Comparison of ENCODE assay signal across 24 cellular contexts in genomic region chr3:142165194-142165593, GRCh38. TPM values are rescaled to one million over a fixed set of nuclear protein-coding genes. Genes with fewer than 3 reads are reported as not detected.
DNase-seq lines count a peak whose midpoint lies in the region; ATAC-seq and TF ChIP-seq lines count a peak whose summit lies in the region.
"Had no signal": no experiment of that assay in that cellular context is flagged by ENCODE, and none has a peak within 500 bp of the region (broad histone marks: within the 10 kb centered on the region; RNA-seq: fewer than 3 reads in every experiment).

No MANE protein-coding gene starts in this region.

- no peaks in the 10 kb centered on the region for H3K27me3 Mint-ChIP-seq in MCF 10A (ENCODE audit: insufficient read depth, unreplicated experiment)
- H3K27me3 Mint-ChIP-seq: CD4-positive, alpha-beta memory T cell had no signal

- H3K9me2 ChIP-seq in OCI-LY7 (ENCODE audit: insufficient read depth, low read length): no peaks in the 10 kb centered on the region

- H2AFZ ChIP-seq in OCI-LY7 (ENCODE audit: low read length): no peak overlapping the region
- H2AFZ ChIP-seq: GM23248 had no signal

- H3K27ac ChIP-seq in breast epithelium (no peak overlapping the region), OCI-LY7 (ENCODE audit: low read depth, low read length, poor library complexity, severe bottlenecking) (no peak overlapping the region)
- H3K27ac ChIP-seq: body of pancreas, GM23248, ovary had no signal

- no peak overlapping the region for H3K27ac Mint-ChIP-seq in MCF 10A (ENCODE audit: low read depth, unreplicated experiment)
- H3K27ac Mint-ChIP-seq: activated T-helper 1 cell treated with anti-CD3 and anti-CD28 coated beads, Interleukin-12 subunit alpha, Interleukin-12 subunit beta, Interleukin-2, Interleukin-4 antibody, amounts not matched to agents 30 ng/mL and 10 ng/mL and 1 ng/mL, durations not matched to agents 14 hours and 24 hours and 36 hours; nephron had no signal

- no peaks in the 10 kb centered on the region for H3K27me3 ChIP-seq in breast epithelium
- H3K27me3 ChIP-seq: body of pancreas, ovary had no signal

- BruUV-seq in MCF 10A (replicated peaks; lab: Mats Ljungman, UMichigan) (TSS peak; percentile 26), OCI-LY7 (replicated peaks; lab: Mats Ljungman, UMichigan) (TSS peak; percentile 39)

- no peak overlapping the region for H3K4me2 ChIP-seq in OCI-LY7 (ENCODE audit: low read length)

- no peak for DNase-seq in MCF 10A (ENCODE audit: unreplicated experiment)
- no peak for DNase-seq in breast epithelium (ENCODE audit: low spot score in 2 of 2)
- no peak for DNase-seq in OCI-LY7 (ENCODE audit: low spot score)
- peak; percentile 28 for DNase-seq in dermis blood vessel endothelial cell
- no peak for DNase-seq in activated T-cell treated with anti-CD3 and anti-CD28 coated beads for 4 hours
- no peak for DNase-seq in Right ventricle myocardium superior
- no peak for DNase-seq in CD1c-positive myeloid dendritic cell (ENCODE audit: extremely low spot score)
- DNase-seq: activated CD4-positive, alpha-beta T cell treated with anti-CD3 and anti-CD28 coated beads, Interleukin-2, amount 50 U/mL, for 48 hours; activated naive CD4-positive, alpha-beta T cell treated with Interleukin-2 at 50 U/mL for 16 hours; body of pancreas; CD4-positive, alpha-beta memory T cell; cerebellar nuclear complex; GM23248; hypothalamus; MM.1S; NCI-H146; ovary; small intestine; stimulated activated naive CD4-positive, alpha-beta T cell treated with Interleukin-2 at 50 U/mL for 16 hours; T-helper 2 cell had no signal

- H3K79me2 ChIP-seq in OCI-LY7 (ENCODE audit: insufficient read depth, low read depth, low read length): no peaks in the 10 kb centered on the region

- H3K4me1 ChIP-seq in breast epithelium (no peaks in the 10 kb centered on the region), OCI-LY7 (ENCODE audit: insufficient read depth, low read length, poor library complexity, severe bottlenecking) (no peaks in the 10 kb centered on the region)
- H3K4me1 ChIP-seq: body of pancreas had no signal

- TF ChIP-seq CTCF in MCF 10A (IDR thresholded peaks at IDR 0.05; ENCODE audit: unreplicated experiment): no peak
- no peak for TF ChIP-seq CTCF in breast epithelium (IDR thresholded peaks at IDR 0.05)
- no peak for TF ChIP-seq CTCF in OCI-LY7 (conservative IDR thresholded peaks at IDR 0.05; ENCODE audit: low read length)

- ATAC-seq in Right ventricle myocardium superior (ENCODE audit: poor library complexity) (no peak), GM18870 (IDR thresholded peaks at IDR 0.05; ENCODE audit: unreplicated experiment) (no peak)
- ATAC-seq: activated CD4-positive, CD25-positive, alpha-beta regulatory T cell treated with anti-CD3 and anti-CD28 coated beads, Interleukin-2, amount 50 U/mL, for 24 hours; body of pancreas had no signal

- no peak overlapping the region for H3K4me3 Mint-ChIP-seq in MCF 10A (ENCODE audit: unreplicated experiment)
- H3K4me3 Mint-ChIP-seq: activated T-helper 1 cell treated with anti-CD3 and anti-CD28 coated beads, Interleukin-12 subunit alpha, Interleukin-12 subunit beta, Interleukin-2, Interleukin-4 antibody, amounts not matched to agents 30 ng/mL and 10 ng/mL and 1 ng/mL, durations not matched to agents 14 hours and 24 hours and 36 hours; CD4-positive, alpha-beta memory T cell; nephron had no signal

- H3K9me3 ChIP-seq in breast epithelium: no peaks in the 10 kb centered on the region
- H3K9me3 ChIP-seq in OCI-LY7 (ENCODE audit: low read length): no peaks in the 10 kb centered on the region
- H3K9me3 ChIP-seq: body of pancreas, ovary had no signal

- intact Hi-C loops in MCF 10A (cut with micrococcal nuclease) (no loop called here), breast epithelium (cut with DNase I; ENCODE audit: low total_unique reads) (loop anchor here (2.0 kb wide), 1 partner anchor 16 kb away; no protein-coding TSS in a partner anchor), OCI-LY7 (cut with micrococcal nuclease; ENCODE audit: unreplicated experiment) (no loop called here), Right ventricle myocardium superior (cut with DNase I) (no loop called here)

- H3K9me3 Mint-ChIP-seq in MCF 10A (ENCODE audit: unreplicated experiment): no peaks in the 10 kb centered on the region
- H3K9me3 Mint-ChIP-seq: activated T-helper 1 cell treated with anti-CD3 and anti-CD28 coated beads, Interleukin-12 subunit alpha, Interleukin-12 subunit beta, Interleukin-2, Interleukin-4 antibody, amounts not matched to agents 30 ng/mL and 10 ng/mL and 1 ng/mL, durations not matched to agents 14 hours and 24 hours and 36 hours; CD4-positive, alpha-beta memory T cell; nephron had no signal

- H3K36me3 ChIP-seq in breast epithelium: no peaks in the 10 kb centered on the region
- H3K36me3 ChIP-seq in OCI-LY7 (ENCODE audit: insufficient read depth, low read length): peaks cover 15% of the 10 kb centered on the region; the same call in 1 of the 2 replicates
- H3K36me3 ChIP-seq: ovary had no signal

- POLR2A ChIA-PET in MCF 10A (lab: Yijun Ruan, JAX): interaction anchor here (1.5 to 2.7 kb wide), 4 partner anchors 9 to 18 kb away, joined by 3 to 9 read pairs (median 7); partner anchors contain the start of gene TFDP2
- POLR2A ChIA-PET in OCI-LY7 (lab: Charles Lee): interaction anchor here (0.6 to 1.5 kb wide), 9 partner anchors 9 to 77 kb away, joined by 3 to 4 read pairs (median 3); partner anchors contain the start of gene TFDP2

- no peak for TF ChIP-seq POLR2A in breast epithelium (IDR thresholded peaks at IDR 0.05)

- peaks cover 85% of the 10 kb centered on the region for H3K36me3 Mint-ChIP-seq in MCF 10A (ENCODE audit: insufficient read depth, unreplicated experiment)

- H3K4me3 ChIP-seq in breast epithelium (no peak overlapping the region), OCI-LY7 (ENCODE audit: low read depth, low read length, poor library complexity, severe bottlenecking) (no peak overlapping the region)
- H3K4me3 ChIP-seq: body of pancreas, GM23248, ovary had no signal

- CTCF ChIA-PET in MCF 10A (lab: Yijun Ruan, JAX) (interaction anchor here (0.6 to 2.2 kb wide), 3 partner anchors 40 to 114 kb away, joined by 5 to 9 read pairs (median 5); no protein-coding TSS in a partner anchor), OCI-LY7 (lab: Charles Lee; ENCODE audit: unreplicated experiment) (no interaction called here)

- no peaks in the 10 kb centered on the region for H3K4me1 Mint-ChIP-seq in MCF 10A (ENCODE audit: insufficient read depth, unreplicated experiment)
- H3K4me1 Mint-ChIP-seq: CD4-positive, alpha-beta memory T cell; nephron had no signal

- no peaks in the 10 kb centered on the region for H4K20me1 ChIP-seq in OCI-LY7 (ENCODE audit: insufficient read depth, low read length)

RNA-seq across cellular contexts. Expression of gene TFDP2, which starts 15.8 kb away (rescaled TPM):
- total RNA-seq in MCF 10A (2022): 38.4 and 43.2 TPM in 2 replicates
- 10 to 100 TPM; 55.9 to 93.5 (median 59.3) TPM for total RNA-seq in breast epithelium
- 169 and 201 TPM in 2 replicates for total RNA-seq in OCI-LY7 (2014; rRNA removed; shearing (Covaris generic))
- total RNA-seq in OCI-LY7 (2022): 99.9 and 147 TPM in 2 replicates
- 23.5 and 32.0 TPM in 2 replicates for total RNA-seq in dermis blood vessel endothelial cell
- total RNA-seq in Right ventricle myocardium superior: 57.3 TPM
